In genomic region chr3:184230603-184231528, GRCh38 we compare ENCODE assay signal across 9 cellular contexts. TPM values are rescaled to one million over a fixed set of nuclear protein-coding genes. Genes with fewer than 3 reads are reported as not detected.
A peak's percentile ranks its signal among the peaks of the same experiment; 100 is the strongest.
DNase-seq lines count a peak whose midpoint lies in the region; ATAC-seq, FAIRE-seq and TF ChIP-seq lines count a peak whose summit lies in the region.
"Had no signal": no experiment of that assay in that cellular context is flagged by ENCODE, and none has a peak within 500 bp of the region (broad histone marks: within the 10 kb centered on the region; RNA-seq: fewer than 3 reads in every experiment).

No MANE protein-coding gene starts in this region.

- intact Hi-C loops in activated naive CD4-positive, alpha-beta T cell treated with anti-CD3 and anti-CD28 coated beads for 36 hours (cut with micrococcal nuclease) = no loop called here
- intact Hi-C loops in tibial artery (cut with DNase I; ENCODE audit: low total_unique reads) = no loop called here

- H3K27me3 Mint-ChIP-seq in activated naive CD4-positive, alpha-beta T cell treated with anti-CD3 and anti-CD28 coated beads for 36 hours (ENCODE audit: low read depth) = peaks cover 46% of the 10 kb centered on the region

- CTCF ChIA-PET in activated naive CD4-positive, alpha-beta T cell treated with anti-CD3 and anti-CD28 coated beads for 36 hours (lab: Charles Lee) = interaction anchor here (0.6 to 3.1 kb wide), 2 partner anchors 54 to 55 kb away, joined by 3 to 9 read pairs; no protein-coding TSS in a partner anchor

- H3K4me2 ChIP-seq in keratinocyte (ENCODE audit: control insufficient read depth, extremely low read depth, insufficient read depth, low read depth, low read length) = peak overlapping the region; percentile 32

- peaks cover 11% of the 10 kb centered on the region for H3K4me1 Mint-ChIP-seq in activated naive CD4-positive, alpha-beta T cell treated with anti-CD3 and anti-CD28 coated beads for 36 hours (ENCODE audit: low read depth)

- dilution Hi-C loops in keratinocyte (cut with MboI; ENCODE audit: extremely low pct_ligation_motif_present, low sequenced_read_pairs) = no loop called here

- no peaks in the 10 kb centered on the region for H4K20me1 ChIP-seq in keratinocyte (ENCODE audit: control insufficient read depth, extremely low read depth, insufficient read depth, low read length)

- H3K27me3 ChIP-seq in keratinocyte (ENCODE audit: control insufficient read depth, extremely low read depth, insufficient read depth, low read length) (peaks cover 59% of the 10 kb centered on the region), tibial artery (peaks cover 8 to 75% of the 10 kb centered on the region in 2 donors)

- peak overlapping the region; percentile 52 for H3K4me3 Mint-ChIP-seq in activated naive CD4-positive, alpha-beta T cell treated with anti-CD3 and anti-CD28 coated beads for 36 hours

- H3K36me3 ChIP-seq in keratinocyte (ENCODE audit: control insufficient read depth in 2 of 2, extremely low read depth in 1 of 2, insufficient read depth in 2 of 2, low read length in 2 of 2) (no peaks in the 10 kb centered on the region), tibial artery (no peaks in the 10 kb centered on the region)

- FAIRE-seq in keratinocyte (lab: Jason Lieb, UNC) = no peak

- ATAC-seq in activated naive CD4-positive, alpha-beta T cell treated with anti-CD3 and anti-CD28 coated beads, Interleukin-2, amount 50 U/mL, for 72 hours = no peak
- ATAC-seq in GM18519 (IDR thresholded peaks at IDR 0.05; ENCODE audit: low FRiP score, unreplicated experiment) (no peak), HG02588 (IDR thresholded peaks at IDR 0.05; ENCODE audit: unreplicated experiment) (no peak)

- H3K27ac ChIP-seq in VCaP (peak overlapping the region; percentile 77), keratinocyte (ENCODE audit: control insufficient read depth, insufficient read depth, low read length) (no peak overlapping the region), tibial artery (no peak overlapping the region)

- H3K9me3 ChIP-seq in keratinocyte (ENCODE audit: control insufficient read depth, low read depth, low read length) = no peaks in the 10 kb centered on the region
- H3K9me3 ChIP-seq in tibial artery = no peaks in the 10 kb centered on the region

- H3K27ac Mint-ChIP-seq in activated naive CD4-positive, alpha-beta T cell treated with anti-CD3 and anti-CD28 coated beads for 36 hours = no peak overlapping the region
- H3K27ac Mint-ChIP-seq in activated naive CD4-positive, alpha-beta T cell treated with anti-CD3 and anti-CD28 coated beads, Interleukin-2, amount 50 U/mL, for 72 hours = no peak overlapping the region

- H3K9me1 ChIP-seq in keratinocyte (ENCODE audit: control insufficient read depth, extremely low read depth, insufficient read depth, low read length) = no peaks in the 10 kb centered on the region

- peak overlapping the region in 2 of 3 experiments; percentile 10 to 38 for H3K4me3 ChIP-seq in keratinocyte (ENCODE audit: control insufficient read depth in 2 of 3, extremely low read depth in 1 of 3, insufficient read depth in 2 of 3, low read depth in 1 of 3, low read length in 3 of 3)
- H3K4me3 ChIP-seq in tibial artery = peak overlapping the region; percentile 34 to 63

- no peaks in the 10 kb centered on the region for H3K79me2 ChIP-seq in keratinocyte (ENCODE audit: control insufficient read depth, insufficient read depth, low read length)

- no peaks in the 10 kb centered on the region for H3K9me3 Mint-ChIP-seq in activated naive CD4-positive, alpha-beta T cell treated with anti-CD3 and anti-CD28 coated beads for 36 hours
- H3K9me3 Mint-ChIP-seq in activated naive CD4-positive, alpha-beta T cell treated with anti-CD3 and anti-CD28 coated beads, Interleukin-2, amount 50 U/mL, for 72 hours = no peaks in the 10 kb centered on the region

- peaks cover 9% of the 10 kb centered on the region for H3K4me1 ChIP-seq in keratinocyte (ENCODE audit: control insufficient read depth, extremely low read depth, insufficient read depth, low read length)
- H3K4me1 ChIP-seq in tibial artery = peaks cover 0 to 26% (median 23%) of the 10 kb centered on the region in 4 donors

- no peak overlapping the region for H2AFZ ChIP-seq in keratinocyte (ENCODE audit: control insufficient read depth, low read length)

- H3K36me3 Mint-ChIP-seq in activated naive CD4-positive, alpha-beta T cell treated with anti-CD3 and anti-CD28 coated beads for 36 hours (ENCODE audit: low read depth) = no peaks in the 10 kb centered on the region
- peaks cover 0 to 8% of the 10 kb centered on the region in 2 donors for H3K36me3 Mint-ChIP-seq in activated naive CD4-positive, alpha-beta T cell treated with anti-CD3 and anti-CD28 coated beads, Interleukin-2, amount 50 U/mL, for 72 hours

- H3K9ac ChIP-seq in keratinocyte (ENCODE audit: control insufficient read depth, extremely low read depth, insufficient read depth, low read length) = no peak overlapping the region

- TF ChIP-seq CTCF in VCaP (conservative IDR thresholded peaks at IDR 0.05) (no peak), keratinocyte (optimal IDR thresholded peaks at IDR 0.05 in 1 of 3, IDR thresholded peaks at IDR 0.05 in 1 of 3, conservative IDR thresholded peaks at IDR 0.05 in 1 of 3; ENCODE audit: extremely low read depth in 1 of 3, insufficient read depth in 2 of 3, low read length in 3 of 3) (no peak), tibial artery (IDR thresholded peaks at IDR 0.05) (no peak)

- no peak for DNase-seq in activated naive CD4-positive, alpha-beta T cell treated with anti-CD3 and anti-CD28 coated beads for 36 hours
- DNase-seq in activated naive CD4-positive, alpha-beta T cell treated with anti-CD3 and anti-CD28 coated beads, Interleukin-2, amount 50 U/mL, for 72 hours (ENCODE audit: low spot score in 2 of 2) = no peak
- no peak for DNase-seq in keratinocyte (ENCODE audit: low read depth, low spot score)
- DNase-seq in tibial artery = no peak
- no peak for DNase-seq in T-helper 9 cell

RNA-seq across cellular contexts. Expression of gene VWA5B2, which starts 1.5 kb away (rescaled TPM):
- not detected for total RNA-seq in activated naive CD4-positive, alpha-beta T cell treated with anti-CD3 and anti-CD28 coated beads for 36 hours
- not detected for total RNA-seq in activated naive CD4-positive, alpha-beta T cell treated with anti-CD3 and anti-CD28 coated beads, Interleukin-2, amount 50 U/mL, for 72 hours
- polyA plus RNA-seq in keratinocyte = not detected in 3 replicates
- polyA plus RNA-seq in keratinocyte (2011; ENCODE audit: low read depth) = not detected
- not detected in 2 replicates for polyA plus RNA-seq in keratinocyte (2011; cell fraction: cytosol; rRNA removed)
- polyA plus RNA-seq in keratinocyte (2011; cell fraction: nucleus; rRNA removed) = not detected in 2 replicates
- polyA plus RNA-seq in keratinocyte (2012; ENCODE audit: low replicate concordance) = 0.68 TPM in 1 of 2 replicates, not detected in the other
- not detected in 3 replicates for polyA minus RNA-seq in keratinocyte
- not detected for polyA minus RNA-seq in keratinocyte (2011; cell fraction: cytosol; rRNA and poly(A)+ RNA removed)
- not detected in 2 replicates for polyA minus RNA-seq in keratinocyte (2011; cell fraction: nucleus; rRNA and poly(A)+ RNA removed)
- total RNA-seq: Daoy had no signal

RNA-seq across cellular contexts. Expression of gene ALG3, which starts 17.9 kb away (rescaled TPM):
- 10 to 100 TPM; 28.9 to 31.0 TPM for total RNA-seq in activated naive CD4-positive, alpha-beta T cell treated with anti-CD3 and anti-CD28 coated beads for 36 hours
- 10 to 100 TPM; 35.5 to 35.8 TPM for total RNA-seq in activated naive CD4-positive, alpha-beta T cell treated with anti-CD3 and anti-CD28 coated beads, Interleukin-2, amount 50 U/mL, for 72 hours
- 44.4 to 49.6 TPM (median 48.2 TPM) in 3 replicates for polyA plus RNA-seq in keratinocyte
- polyA plus RNA-seq in keratinocyte (2011; ENCODE audit: low read depth) = 16.6 TPM
- polyA plus RNA-seq in keratinocyte (2011; cell fraction: cytosol; rRNA removed) = 43.6 and 51.1 TPM in 2 replicates
- 61.7 and 62.7 TPM in 2 replicates for polyA plus RNA-seq in keratinocyte (2011; cell fraction: nucleus; rRNA removed)
- 48.9 and 57.1 TPM in 2 replicates for polyA plus RNA-seq in keratinocyte (2012; ENCODE audit: low replicate concordance)
- polyA minus RNA-seq in keratinocyte = 171 to 295 TPM (median 171 TPM) in 3 replicates
- 83.3 TPM for polyA minus RNA-seq in keratinocyte (2011; cell fraction: cytosol; rRNA and poly(A)+ RNA removed)
- polyA minus RNA-seq in keratinocyte (2011; cell fraction: nucleus; rRNA and poly(A)+ RNA removed) = 33.0 and 43.5 TPM in 2 replicates

RNA-seq across cellular contexts. Expression of gene EEF1AKMT4, which starts 18.6 kb away (rescaled TPM):
- 1 to 10 TPM; 2.7 TPM for total RNA-seq in activated naive CD4-positive, alpha-beta T cell treated with anti-CD3 and anti-CD28 coated beads for 36 hours
- 1 to 10 TPM; 8.3 to 9.9 TPM for total RNA-seq in activated naive CD4-positive, alpha-beta T cell treated with anti-CD3 and anti-CD28 coated beads, Interleukin-2, amount 50 U/mL, for 72 hours
- polyA plus RNA-seq in keratinocyte = 10.8 to 18.6 TPM (median 13.2 TPM) in 3 replicates
- polyA plus RNA-seq in keratinocyte (2011; ENCODE audit: low read depth) = 0.66 TPM
- polyA plus RNA-seq in keratinocyte (2011; cell fraction: cytosol; rRNA removed) = 12.5 and 20.2 TPM in 2 replicates
- polyA plus RNA-seq in keratinocyte (2011; cell fraction: nucleus; rRNA removed) = 10.1 and 10.5 TPM in 2 replicates
- polyA plus RNA-seq in keratinocyte (2012; ENCODE audit: low replicate concordance) = 11.6 and 12.0 TPM in 2 replicates
- polyA minus RNA-seq in keratinocyte = 16.2 to 29.1 TPM (median 19.3 TPM) in 3 replicates
- polyA minus RNA-seq in keratinocyte (2011; cell fraction: cytosol; rRNA and poly(A)+ RNA removed) = 18.0 TPM
- 4.1 and 4.5 TPM in 2 replicates for polyA minus RNA-seq in keratinocyte (2011; cell fraction: nucleus; rRNA and poly(A)+ RNA removed)

RNA-seq across cellular contexts. Expression of gene CAMK2N2, which starts 30.5 kb away (rescaled TPM):
- total RNA-seq in activated naive CD4-positive, alpha-beta T cell treated with anti-CD3 and anti-CD28 coated beads for 36 hours = not detected
- under 1 TPM; 0.18 to 0.34 TPM for total RNA-seq in activated naive CD4-positive, alpha-beta T cell treated with anti-CD3 and anti-CD28 coated beads, Interleukin-2, amount 50 U/mL, for 72 hours
- polyA plus RNA-seq in keratinocyte = 0.06 to 0.29 TPM (median 0.18 TPM) in 3 replicates
- polyA plus RNA-seq in keratinocyte (2011; ENCODE audit: low read depth) = not detected
- 0.13 and 0.27 TPM in 2 replicates for polyA plus RNA-seq in keratinocyte (2011; cell fraction: cytosol; rRNA removed)
- 0.11 and 0.13 TPM in 2 replicates for polyA plus RNA-seq in keratinocyte (2011; cell fraction: nucleus; rRNA removed)
- polyA plus RNA-seq in keratinocyte (2012; ENCODE audit: low replicate concordance) = 0.60 TPM in 1 of 2 replicates, not detected in the other
- 0.16 to 0.30 TPM in 2 of 3 replicates, not detected in the other for polyA minus RNA-seq in keratinocyte
- not detected for polyA minus RNA-seq in keratinocyte (2011; cell fraction: cytosol; rRNA and poly(A)+ RNA removed)
- polyA minus RNA-seq in keratinocyte (2011; cell fraction: nucleus; rRNA and poly(A)+ RNA removed) = not detected in 2 replicates

RNA-seq across cellular contexts. Expression of gene ABCF3, which starts 44.9 kb away (rescaled TPM):
- 10 to 100 TPM; 38.5 to 39.1 TPM for total RNA-seq in activated naive CD4-positive, alpha-beta T cell treated with anti-CD3 and anti-CD28 coated beads for 36 hours
- total RNA-seq in activated naive CD4-positive, alpha-beta T cell treated with anti-CD3 and anti-CD28 coated beads, Interleukin-2, amount 50 U/mL, for 72 hours = 10 to 100 TPM; 76.6 to 81.3 TPM
- 39.2 to 53.8 TPM (median 43.5 TPM) in 3 replicates for polyA plus RNA-seq in keratinocyte
- polyA plus RNA-seq in keratinocyte (2011; ENCODE audit: low read depth) = 47.7 TPM
- 26.7 and 36.0 TPM in 2 replicates for polyA plus RNA-seq in keratinocyte (2011; cell fraction: cytosol; rRNA removed)
- 89.2 and 94.7 TPM in 2 replicates for polyA plus RNA-seq in keratinocyte (2011; cell fraction: nucleus; rRNA removed)
- 38.3 and 39.1 TPM in 2 replicates for polyA plus RNA-seq in keratinocyte (2012; ENCODE audit: low replicate concordance)
- 61.1 to 138 TPM (median 89.5 TPM) in 3 replicates for polyA minus RNA-seq in keratinocyte
- polyA minus RNA-seq in keratinocyte (2011; cell fraction: cytosol; rRNA and poly(A)+ RNA removed) = 66.2 TPM
- polyA minus RNA-seq in keratinocyte (2011; cell fraction: nucleus; rRNA and poly(A)+ RNA removed) = 55.7 and 63.4 TPM in 2 replicates
